Comparison of ENCODE assay signal across 13 cellular contexts in genomic region chr10:114271014-114271778, GRCh38. TPM values are rescaled to one million over a fixed set of nuclear protein-coding genes. Genes with fewer than 3 reads are reported as not detected.
DNase-seq lines count a peak whose midpoint lies in the region; FAIRE-seq and TF ChIP-seq lines count a peak whose summit lies in the region.
"Had no signal": no experiment of that assay in that cellular context is flagged by ENCODE, and none has a peak within 500 bp of the region (broad histone marks: within the 10 kb centered on the region; RNA-seq: fewer than 3 reads in every experiment).

No MANE protein-coding gene starts in this region.

- H3K4me1 ChIP-seq in esophagus (ENCODE audit: control insufficient read depth in 2 of 2, insufficient read depth in 2 of 2, low read length in 1 of 2), result no peaks in the 10 kb centered on the region

- H3K27me3 ChIP-seq in esophagus (ENCODE audit: control insufficient read depth in 1 of 2, insufficient read depth in 2 of 2, low read length in 2 of 2) (no peaks in the 10 kb centered on the region), WERI-Rb-1 (ENCODE audit: insufficient read depth, low read depth, severe bottlenecking) (no peaks in the 10 kb centered on the region)
- H3K27me3 ChIP-seq: BLaER1 treated with 17β-estradiol and CSF1 and Interleukin-3, amounts not matched to agents 10 nM and 100 nM had no signal

- H3K36me3 Mint-ChIP-seq in Calu3 (ENCODE audit: insufficient read depth, unreplicated experiment), result no peaks in the 10 kb centered on the region
- H3K36me3 Mint-ChIP-seq: naive B cell had no signal

- TF ChIP-seq CTCF in Calu3 (IDR thresholded peaks at IDR 0.05; ENCODE audit: unreplicated experiment) (no peak), GM13977 (IDR thresholded peaks at IDR 0.05; ENCODE audit: extremely low read depth, insufficient read depth, missing control alignments) (no peak), WERI-Rb-1 (IDR thresholded peaks at IDR 0.05; ENCODE audit: low read depth, low read length) (no peak)

- CTCF ChIA-PET in Calu3 (lab: Charles Lee), result no interaction called here

- H3K27ac Mint-ChIP-seq in Calu3 (ENCODE audit: unreplicated experiment), result no peak overlapping the region

- TF ChIP-seq POLR2A in GM12891 (IDR thresholded peaks at IDR 0.05; ENCODE audit: low read depth, low read length), result no peak

- peaks cover 13% of the 10 kb centered on the region for H3K4me1 Mint-ChIP-seq in Calu3 (ENCODE audit: low read depth, unreplicated experiment)
- H3K4me1 Mint-ChIP-seq: naive B cell had no signal

- BruUV-seq in Calu3 (replicated peaks; lab: Mats Ljungman, UMichigan), result no TSS peak

- no peak overlapping the region for H3K4me3 ChIP-seq in esophagus (ENCODE audit: low read depth in 1 of 2, low read length in 2 of 2)
- H3K4me3 ChIP-seq in WERI-Rb-1 (ENCODE audit: low read depth, low read length), result no peak overlapping the region
- H3K4me3 ChIP-seq: BLaER1 treated with 17β-estradiol and CSF1 and Interleukin-3, amounts not matched to agents 10 nM and 100 nM had no signal

- no peaks in the 10 kb centered on the region for H3K9me3 Mint-ChIP-seq in Calu3 (ENCODE audit: low read depth, unreplicated experiment)

- intact Hi-C loops in Calu3 (cut with micrococcal nuclease; ENCODE audit: unreplicated experiment) (no loop called here), posterior vena cava (cut with DNase I) (no loop called here)

- H3K4me3 Mint-ChIP-seq in Calu3 (ENCODE audit: low read depth, unreplicated experiment), result no peak overlapping the region

- no peaks in the 10 kb centered on the region for H3K27me3 Mint-ChIP-seq in Calu3 (ENCODE audit: unreplicated experiment)

- FAIRE-seq in GM12891 (lab: Jason Lieb, UNC), result no peak

- no peaks in the 10 kb centered on the region for H3K36me3 ChIP-seq in esophagus (ENCODE audit: control insufficient read depth in 2 of 2, insufficient read depth in 2 of 2, low read length in 1 of 2)
- H3K36me3 ChIP-seq in WERI-Rb-1, result no peaks in the 10 kb centered on the region
- H3K36me3 ChIP-seq: BLaER1 treated with 17β-estradiol and CSF1 and Interleukin-3, amounts not matched to agents 10 nM and 100 nM had no signal

- peak overlapping the region; percentile 1 to 42 for H3K27ac ChIP-seq in esophagus (ENCODE audit: low read depth in 2 of 2, low read length in 1 of 2)
- H3K27ac ChIP-seq in WERI-Rb-1, result no peak overlapping the region
- H3K27ac ChIP-seq: BLaER1 treated with 17β-estradiol and CSF1 and Interleukin-3, amounts not matched to agents 10 nM and 100 nM had no signal

- 60 to 63% methylated on average over 4 of the region's 4 CpGs for WGBS in esophagus, 2 donors

- in situ Hi-C loops in GM13977 (cut with MboI; ENCODE audit: low pct_unique_long_range_greater_than_20kb, low sequenced_read_pairs, unreplicated experiment), result no loop called here

- DNase-seq in Calu3, result peak; percentile 16
- DNase-seq in NCI-H1105 (lab: John Stamatoyannopoulos, UW), result peak; percentile 1
- peak; percentile 10 for DNase-seq in posterior vena cava (ENCODE audit: low spot score)
- DNase-seq in GM13977 (ENCODE audit: low spot score), result no peak
- no peak for DNase-seq in WERI-Rb-1
- no peak for DNase-seq in NCI-H748 (lab: John Stamatoyannopoulos, UW; ENCODE audit: unreplicated experiment)
- DNase-seq in GM12891 (ENCODE audit: insufficient read length, low spot score), result no peak
- DNase-seq: anterior cingulate cortex, Kasumi-1, naive B cell, RPMI8226 had no signal

- no peaks in the 10 kb centered on the region for H3K9me3 ChIP-seq in esophagus (ENCODE audit: control insufficient read depth in 2 of 2, insufficient read depth in 1 of 2, low read depth in 1 of 2, low read length in 1 of 2)
- no peaks in the 10 kb centered on the region for H3K9me3 ChIP-seq in WERI-Rb-1 (ENCODE audit: severe bottlenecking)
- H3K9me3 ChIP-seq: BLaER1 treated with 17β-estradiol and CSF1 and Interleukin-3, amounts not matched to agents 10 nM and 100 nM had no signal

TF ChIP-seq in GM12891, 5 proteins besides CTCF, POLR2A, EP300 and RAD21:
- TF ChIP-seq SPI1 (IDR thresholded peaks at IDR 0.05; ENCODE audit: low read depth, low read length) (no peak), POLR2AphosphoS5 (IDR thresholded peaks at IDR 0.05; ENCODE audit: low read depth, low read length) (no peak), POU2F2 (IDR thresholded peaks at IDR 0.05; ENCODE audit: low read depth, low read length) (no peak)

RNA-seq across cellular contexts. Expression of gene VWA2, which starts 32.1 kb away (rescaled TPM):
- total RNA-seq in Calu3 (2022) (4.2 and 5.8 TPM in 2 replicates), posterior vena cava (not detected)
- polyA plus RNA-seq in esophagus, result 1 to 10 TPM in 1 of 2 donors, under 1 TPM in 1; 0.71 to 1.4 TPM
- not detected for polyA plus RNA-seq in GM12891 (2012; ENCODE audit: low read depth, missing spikeins)

Comparison
In these comparisons a context has a peak if more than half of its experiments do, and no peak if none do; other contexts are left out.
1. DNase-seq: peak in Calu3 (single experiment), NCI-H1105 (single experiment) and posterior vena cava (single experiment); none in GM13977 (single experiment), WERI-Rb-1 (single experiment), NCI-H748 (single experiment) and GM12891 (single experiment).